ENCODE assay signal across 11 cellular contexts in genomic region chr14:23951590-23952143, GRCh38.
A peak's percentile ranks its signal among the peaks of the same experiment; 100 is the strongest.
DNase-seq lines count a peak whose midpoint lies in the region; ATAC-seq lines count a peak whose summit lies in the region.
"Had no signal": no experiment of that assay in that cellular context is flagged by ENCODE, and none has a peak within 500 bp of the region (broad histone marks: within the 10 kb centered on the region; RNA-seq: fewer than 3 reads in every experiment).

No MANE protein-coding gene starts in this region.

- H3K9me3 Mint-ChIP-seq in activated T-cell treated with anti-CD3 and anti-CD28 coated beads, Interleukin-2, amount 50 U/mL, for 24 hours: no peaks in the 10 kb centered on the region
- no peaks in the 10 kb centered on the region for H3K9me3 Mint-ChIP-seq in stimulated activated naive B cell treated with anti-CD40 and anti-IgM and Interleukin-4, amounts not matched to agents 10 μg/mL and 1 μg/mL and 100 μg/mL, for 72 hours

- no peak overlapping the region for H3K4me3 Mint-ChIP-seq in activated T-cell treated with anti-CD3 and anti-CD28 coated beads, Interleukin-2, amount 50 U/mL, for 24 hours
- no peak overlapping the region for H3K4me3 Mint-ChIP-seq in stimulated activated naive B cell treated with anti-CD40 and anti-IgM and Interleukin-4, amounts not matched to agents 10 μg/mL and 1 μg/mL and 100 μg/mL, for 72 hours

- no peaks in the 10 kb centered on the region for H3K27me3 Mint-ChIP-seq in activated T-cell treated with anti-CD3 and anti-CD28 coated beads, Interleukin-2, amount 50 U/mL, for 24 hours
- H3K27me3 Mint-ChIP-seq in stimulated activated naive B cell treated with anti-CD40 and anti-IgM and Interleukin-4, amounts not matched to agents 10 μg/mL and 1 μg/mL and 100 μg/mL, for 72 hours: no peaks in the 10 kb centered on the region

- no peak for DNase-seq in activated T-cell treated with anti-CD3 and anti-CD28 coated beads, Interleukin-2, amount 50 U/mL, for 24 hours
- DNase-seq in activated T-cell treated with anti-CD3 and anti-CD28 coated beads, Interleukin-2, amount 50 U/mL, for 48 hours: no peak
- peak; percentile 44 for DNase-seq in NCI-H2227 (lab: John Stamatoyannopoulos, UW; ENCODE audit: unreplicated experiment)
- DNase-seq in head of caudate nucleus: peak in 33 of 42 donors; percentile 14 to 67 (median 42)
- DNase-seq in retina: peak; percentile 54
- DNase-seq in stimulated activated naive B cell treated with anti-CD40 and anti-IgM and Interleukin-4, amounts not matched to agents 10 μg/mL and 1 μg/mL and 100 μg/mL, for 72 hours: no peak
- no peak for DNase-seq in EL
- no peak for DNase-seq in HPDE6-E6E7 (ENCODE audit: extremely low spot score)
- DNase-seq: activated CD8-positive, alpha-beta memory T cell treated with anti-CD3 and anti-CD28 coated beads for 24 hours; Karpas-422; SW 1271 had no signal

- ATAC-seq in stimulated activated naive B cell treated with anti-CD40 and anti-IgM and Interleukin-4, amounts not matched to agents 10 μg/mL and 1 μg/mL and 100 μg/mL, for 72 hours (replicated peaks): no peak

- H3K36me3 Mint-ChIP-seq in activated T-cell treated with anti-CD3 and anti-CD28 coated beads, Interleukin-2, amount 50 U/mL, for 24 hours (ENCODE audit: low read depth): peaks cover 25% of the 10 kb centered on the region
- peaks cover 7 to 24% of the 10 kb centered on the region in 2 donors for H3K36me3 Mint-ChIP-seq in stimulated activated naive B cell treated with anti-CD40 and anti-IgM and Interleukin-4, amounts not matched to agents 10 μg/mL and 1 μg/mL and 100 μg/mL, for 72 hours

- peaks cover 37% of the 10 kb centered on the region for H3K4me1 Mint-ChIP-seq in activated T-cell treated with anti-CD3 and anti-CD28 coated beads, Interleukin-2, amount 50 U/mL, for 24 hours (ENCODE audit: low read depth)
- H3K4me1 Mint-ChIP-seq in stimulated activated naive B cell treated with anti-CD40 and anti-IgM and Interleukin-4, amounts not matched to agents 10 μg/mL and 1 μg/mL and 100 μg/mL, for 72 hours: peaks cover 21 to 38% of the 10 kb centered on the region in 2 donors

- H3K27ac Mint-ChIP-seq in activated T-cell treated with anti-CD3 and anti-CD28 coated beads, Interleukin-2, amount 50 U/mL, for 24 hours: peak overlapping the region; percentile 29
- no peak overlapping the region for H3K27ac Mint-ChIP-seq in stimulated activated naive B cell treated with anti-CD40 and anti-IgM and Interleukin-4, amounts not matched to agents 10 μg/mL and 1 μg/mL and 100 μg/mL, for 72 hours

- intact Hi-C loops in head of caudate nucleus (cut with DNase I): no loop called here

Comparison
In these comparisons a context has a peak if more than half of its experiments do, and no peak if none do; other contexts are left out.
1. DNase-seq: peak in NCI-H2227 (single experiment), head of caudate nucleus (33 of 42) and retina (single experiment); none in activated T-cell treated with anti-CD3 and anti-CD28 coated beads, Interleukin-2, amount 50 U/mL, for 24 hours (single experiment), activated T-cell treated with anti-CD3 and anti-CD28 coated beads, Interleukin-2, amount 50 U/mL, for 48 hours (0 of 2), stimulated activated naive B cell treated with anti-CD40 and anti-IgM and Interleukin-4, amounts not matched to agents 10 μg/mL and 1 μg/mL and 100 μg/mL, for 72 hours (single experiment), EL (single experiment) and HPDE6-E6E7 (single experiment).